ENCODE assay signal across 1 cellular context in genomic region chr19:8513687-8514504, GRCh38.
TF ChIP-seq lines count a peak whose summit lies in the region.

A gene with protein sequence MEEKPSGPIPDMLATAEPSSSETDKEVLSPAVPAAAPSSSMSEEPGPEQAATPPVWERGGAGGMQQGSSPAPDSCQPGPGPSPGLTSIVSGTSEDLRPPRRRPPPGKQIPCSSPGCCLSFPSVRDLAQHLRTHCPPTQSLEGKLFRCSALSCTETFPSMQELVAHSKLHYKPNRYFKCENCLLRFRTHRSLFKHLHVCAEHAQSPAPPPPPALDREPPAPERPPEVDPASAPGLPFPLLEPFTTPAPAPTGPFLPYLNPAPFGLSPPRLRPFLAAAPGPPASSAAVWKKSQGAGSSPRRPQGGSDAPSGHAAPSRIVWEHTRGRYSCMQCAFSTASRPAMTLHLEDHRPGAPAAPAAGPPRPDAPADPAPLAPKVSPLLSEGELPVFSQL (minus strand): TSS chr19:8514167. CDS start chr19:8514046, 121 bp downstream.

TF ChIP-seq in K562, 482 proteins besides CTCF, POLR2A, EP300 and RAD21 (continued from another document and continues in another):
- TF ChIP-seq, protein P1, sequence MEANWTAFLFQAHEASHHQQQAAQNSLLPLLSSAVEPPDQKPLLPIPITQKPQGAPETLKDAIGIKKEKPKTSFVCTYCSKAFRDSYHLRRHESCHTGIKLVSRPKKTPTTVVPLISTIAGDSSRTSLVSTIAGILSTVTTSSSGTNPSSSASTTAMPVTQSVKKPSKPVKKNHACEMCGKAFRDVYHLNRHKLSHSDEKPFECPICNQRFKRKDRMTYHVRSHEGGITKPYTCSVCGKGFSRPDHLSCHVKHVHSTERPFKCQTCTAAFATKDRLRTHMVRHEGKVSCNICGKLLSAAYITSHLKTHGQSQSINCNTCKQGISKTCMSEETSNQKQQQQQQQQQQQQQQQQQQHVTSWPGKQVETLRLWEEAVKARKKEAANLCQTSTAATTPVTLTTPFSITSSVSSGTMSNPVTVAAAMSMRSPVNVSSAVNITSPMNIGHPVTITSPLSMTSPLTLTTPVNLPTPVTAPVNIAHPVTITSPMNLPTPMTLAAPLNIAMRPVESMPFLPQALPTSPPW (CRISPR knock-in tag; IDR thresholded peaks at IDR 0.05) = peak; percentile 71
- peak; percentile 52; the same call in 1 of the 2 replicates for TF ChIP-seq LEF1 (IDR thresholded peaks at IDR 0.05)
- TF ChIP-seq PTBP1 (IDR thresholded peaks at IDR 0.05; ENCODE audit: low read depth, low read length) = no peak
- TF ChIP-seq JUNB (CRISPR knock-in tag; conservative IDR thresholded peaks at IDR 0.05) = no peak
- TF ChIP-seq GTF2B (IDR thresholded peaks at IDR 0.05; ENCODE audit: extremely low read depth, insufficient read length) = peak; percentile 81
- TF ChIP-seq POLR2G (IDR thresholded peaks at IDR 0.05; ENCODE audit: low read depth, low read length) = peak; percentile 88
- TF ChIP-seq ZFP36 (IDR thresholded peaks at IDR 0.05; ENCODE audit: low read depth, low read length, partially characterized antibody) = peak; percentile 1
- 0 out of 2 replicates have a peak, but pooled peaks have one; percentile 26 for TF ChIP-seq DIDO1 (tag; IDR thresholded peaks at IDR 0.05; ENCODE audit: low read depth)
- TF ChIP-seq STAT5B (CRISPR knock-in tag; IDR thresholded peaks at IDR 0.05) = no peak
- peak in 1 of 2 experiments; percentile 67; a peak in 1 of 4 replicates for TF ChIP-seq SIN3A (IDR thresholded peaks at IDR 0.05; ENCODE audit: borderline replicate concordance in 2 of 2, control insufficient read depth in 1 of 2, low read depth in 2 of 2, low read length in 2 of 2)
- peak; percentile 63 for TF ChIP-seq SAP30 (IDR thresholded peaks at IDR 0.05; ENCODE audit: borderline replicate concordance, insufficient read depth, low read depth, low read length, poor library complexity, severe bottlenecking)
- TF ChIP-seq, protein P2, sequence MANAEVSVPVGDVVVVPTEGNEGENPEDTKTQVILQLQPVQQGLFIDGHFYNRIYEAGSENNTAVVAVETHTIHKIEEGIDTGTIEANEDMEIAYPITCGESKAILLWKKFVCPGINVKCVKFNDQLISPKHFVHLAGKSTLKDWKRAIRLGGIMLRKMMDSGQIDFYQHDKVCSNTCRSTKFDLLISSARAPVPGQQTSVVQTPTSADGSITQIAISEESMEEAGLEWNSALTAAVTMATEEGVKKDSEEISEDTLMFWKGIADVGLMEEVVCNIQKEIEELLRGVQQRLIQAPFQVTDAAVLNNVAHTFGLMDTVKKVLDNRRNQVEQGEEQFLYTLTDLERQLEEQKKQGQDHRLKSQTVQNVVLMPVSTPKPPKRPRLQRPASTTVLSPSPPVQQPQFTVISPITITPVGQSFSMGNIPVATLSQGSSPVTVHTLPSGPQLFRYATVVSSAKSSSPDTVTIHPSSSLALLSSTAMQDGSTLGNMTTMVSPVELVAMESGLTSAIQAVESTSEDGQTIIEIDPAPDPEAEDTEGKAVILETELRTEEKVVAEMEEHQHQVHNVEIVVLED (CRISPR knock-in tag; IDR thresholded peaks at IDR 0.05) = peak; percentile 34; the same call in 1 of the 2 replicates
- TF ChIP-seq ZNF407 (IDR thresholded peaks at IDR 0.05; ENCODE audit: low read depth) = peak; percentile 84
- TF ChIP-seq NFRKB (IDR thresholded peaks at IDR 0.05; ENCODE audit: low read depth) = peak; percentile 84; the same call in 1 of the 2 replicates
- no peak for TF ChIP-seq SRSF7 (optimal IDR thresholded peaks at IDR 0.05; ENCODE audit: low read depth, low read length)
- peak; percentile 98 for TF ChIP-seq CHD2 (IDR thresholded peaks at IDR 0.05; ENCODE audit: low read depth, low read length)
- TF ChIP-seq HMGN3 (IDR thresholded peaks at IDR 0.05; ENCODE audit: borderline replicate concordance, extremely low read depth, insufficient read length, low read depth, low read length) = peak; percentile 73
- peak; percentile 86 for TF ChIP-seq GATA2 (CRISPR knock-in tag; IDR thresholded peaks at IDR 0.05)
- peak; percentile 92 for TF ChIP-seq TBP (optimal IDR thresholded peaks at IDR 0.05; ENCODE audit: low read depth, low read length)
- TF ChIP-seq GTF2E2 (tag; IDR thresholded peaks at IDR 0.05) = peak; percentile 90; the same call in 1 of the 2 replicates
- TF ChIP-seq NONO (IDR thresholded peaks at IDR 0.05; ENCODE audit: low read depth in 2 of 2, low read length in 1 of 2) = peak in 1 of 2 experiments; percentile 45; a peak in 2 of 4 replicates
- TF ChIP-seq KLF1 (tag; IDR thresholded peaks at IDR 0.05) = peak; percentile 97
- TF ChIP-seq ZNF57 (CRISPR knock-in tag; IDR thresholded peaks at IDR 0.05) = no peak
- TF ChIP-seq ZNF316 (IDR thresholded peaks at IDR 0.05) = 0 out of 2 replicates have a peak, but pooled peaks have one; percentile 31
- TF ChIP-seq ZNF589 (CRISPR knock-in tag; IDR thresholded peaks at IDR 0.05; ENCODE audit: low read depth) = no peak
- TF ChIP-seq RBM15 (IDR thresholded peaks at IDR 0.05; ENCODE audit: insufficient read depth, low read length) = no peak
- 0 out of 2 replicates have a peak, but pooled peaks have one; percentile 31 for TF ChIP-seq ZBTB7A (IDR thresholded peaks at IDR 0.05; ENCODE audit: borderline replicate concordance, control insufficient read depth, low read depth, low read length)
- peak; percentile 65; the same call in 1 of the 2 replicates for TF ChIP-seq ZNF766 (CRISPR knock-in tag; conservative IDR thresholded peaks at IDR 0.05)
- TF ChIP-seq TARDBP (IDR thresholded peaks at IDR 0.05) = 0 out of 2 replicates have a peak, but pooled peaks have one; percentile 11
- TF ChIP-seq ETS1 (conservative IDR thresholded peaks at IDR 0.05; ENCODE audit: control insufficient read depth, low read depth, low read length) = peak; percentile 62; the same call in 1 of the 2 replicates
- TF ChIP-seq SMAD1 (IDR thresholded peaks at IDR 0.05; ENCODE audit: low read depth, low read length, partially characterized antibody) = peak; percentile 71
- peak; percentile 59 for TF ChIP-seq NEUROD1 (IDR thresholded peaks at IDR 0.05; ENCODE audit: borderline replicate concordance, low read depth, low read length, partially characterized antibody)
- TF ChIP-seq RCOR1 (IDR thresholded peaks at IDR 0.05; ENCODE audit: borderline replicate concordance in 1 of 2, low read depth in 2 of 2, low read length in 2 of 2) = peak in 1 of 2 experiments; percentile 77; a peak in 2 of 4 replicates
- peak; percentile 57 for TF ChIP-seq MEIS2 (IDR thresholded peaks at IDR 0.05; ENCODE audit: partially characterized antibody)
- peak; percentile 45; the same call in 1 of the 2 replicates for TF ChIP-seq NCOA1 (IDR thresholded peaks at IDR 0.05; ENCODE audit: low read depth)
- peak; percentile 53; the same call in 1 of the 2 replicates for TF ChIP-seq MBD2 (IDR thresholded peaks at IDR 0.05; ENCODE audit: borderline replicate concordance, low read depth)
- TF ChIP-seq FOSL1 (tag; conservative IDR thresholded peaks at IDR 0.05) = peak; percentile 45; the same call in 1 of the 2 replicates
- 0 out of 2 replicates have a peak, but pooled peaks have one; percentile 55 for TF ChIP-seq RERE (CRISPR knock-in tag; IDR thresholded peaks at IDR 0.05; ENCODE audit: borderline replicate concordance)
